ENCODE assay signal across 8 cellular contexts in the genomic region with DNA sequence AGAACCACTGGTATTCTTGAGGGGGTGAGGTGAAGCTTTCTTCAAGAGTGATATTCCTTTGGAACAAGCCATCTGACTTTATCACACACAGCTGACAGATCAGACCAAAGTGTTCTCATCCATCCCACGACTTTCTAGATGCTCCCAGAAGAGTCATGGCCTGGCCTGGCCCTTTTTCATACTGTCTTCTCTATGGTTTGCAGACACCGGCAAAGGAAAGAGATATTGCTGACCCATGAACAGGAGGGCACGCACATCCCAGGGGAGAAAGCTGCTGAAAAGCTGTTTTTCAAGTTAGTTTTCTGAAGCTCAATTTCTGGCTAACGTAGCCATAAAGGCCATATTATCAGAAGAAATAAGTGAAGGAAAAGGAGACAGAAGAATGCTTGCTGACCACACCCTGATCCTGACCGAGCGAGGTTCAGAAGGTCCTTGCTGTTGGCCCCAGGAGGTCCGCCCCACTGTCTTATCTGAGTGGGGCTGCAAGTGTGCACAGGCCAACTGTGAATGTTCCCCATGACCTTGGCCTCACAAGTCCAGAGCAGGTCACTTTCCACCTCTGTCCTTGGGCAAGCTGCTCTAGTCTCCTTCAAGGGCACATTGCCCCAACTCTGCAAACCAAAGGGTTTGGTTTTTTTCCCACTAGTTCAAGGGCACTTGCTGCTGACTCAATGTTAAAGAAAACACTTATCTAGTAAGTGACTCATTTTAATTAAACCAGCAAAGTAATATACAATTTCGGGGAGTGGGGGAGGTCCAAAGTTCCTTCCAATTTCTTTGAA. TPM values are rescaled to one million over a fixed set of nuclear protein-coding genes. Genes with fewer than 3 reads are reported as not detected.
A peak's percentile ranks its signal among the peaks of the same experiment; 100 is the strongest.
DNase-seq lines count a peak whose midpoint lies in the region; ATAC-seq, FAIRE-seq and TF ChIP-seq lines count a peak whose summit lies in the region.

No MANE protein-coding gene starts in this region.

- in situ Hi-C loops in transverse colon (cut with MboI; ENCODE audit: low pct_ligation_motif_present in 1 of 4, low pct_unique_long_range_greater_than_20kb in 1 of 4, low sequenced_read_pairs in 3 of 4), result loop anchor here in 1 of 4 donors (25.0 kb wide), 1 partner anchor 331 kb away; a partner anchor contains a TSS

- 38 to 69% methylated on average over 5 to 8 of the region's 8 CpGs for WGBS in transverse colon (ENCODE audit: low coverage in 1 of 2), 2 donors

- no peak for TF ChIP-seq EP300 in transverse colon (IDR thresholded peaks at IDR 0.05; ENCODE audit: low read depth)

- no peak for ATAC-seq in Right ventricle myocardium inferior
- ATAC-seq in Right ventricle myocardium superior (ENCODE audit: poor library complexity), result no peak
- ATAC-seq in mucosa of descending colon, result no peak

- H3K4me3 ChIP-seq in mucosa of descending colon (no peak overlapping the region), transverse colon (peak overlapping the region in 2 of 4 donors; percentile 84 to 85)

- H3K9me3 ChIP-seq in mucosa of descending colon, result no peaks in the 10 kb centered on the region
- no peaks in the 10 kb centered on the region for H3K9me3 ChIP-seq in transverse colon

- DNase-seq in Right ventricle myocardium inferior (ENCODE audit: missing footprints), result peak; percentile 39
- no peak for DNase-seq in Right ventricle myocardium superior
- peak in 2 of 3 donors; percentile 45 to 47 for DNase-seq in mucosa of descending colon
- peak; percentile 30 for DNase-seq in transverse colon
- DNase-seq in NCI-H1092 treated with DMSO at 0.1 percent for 48 hours (lab: John Stamatoyannopoulos, UW), result no peak
- DNase-seq in urothelium cell line (ENCODE audit: low spot score), result no peak
- no peak for DNase-seq in SIG-M5 treated with dmso at 0.1 percent for 504 hours (lab: John Stamatoyannopoulos, UW; ENCODE audit: unreplicated experiment)

- TF ChIP-seq POLR2A in transverse colon (IDR thresholded peaks at IDR 0.05), result no peak

- H3K4me1 ChIP-seq in mucosa of descending colon (ENCODE audit: low read depth), result peaks cover 37% of the 10 kb centered on the region
- H3K4me1 ChIP-seq in transverse colon, result peaks cover 35 to 74% (median 54%) of the 10 kb centered on the region in 4 donors

- TF ChIP-seq CTCF in mucosa of descending colon (IDR thresholded peaks at IDR 0.05), result no peak
- no peak for TF ChIP-seq CTCF in transverse colon (IDR thresholded peaks at IDR 0.05)

- no peak for FAIRE-seq in urothelium cell line (lab: Jason Lieb, UNC)

- H3K27ac ChIP-seq in angular gyrus (ENCODE audit: low read depth, low read length), result peak overlapping the region; percentile 82
- peak overlapping the region; percentile 92 to 98 (median 96) for H3K27ac ChIP-seq in transverse colon

- H3K27me3 ChIP-seq in transverse colon, result no peaks in the 10 kb centered on the region

- intact Hi-C loops in Right ventricle myocardium inferior (cut with DNase I) (loop anchor here (2.0 to 10.0 kb wide), 2 partner anchors 17 to 239 kb away; no protein-coding TSS in a partner anchor), Right ventricle myocardium superior (cut with DNase I) (loop anchor here (10.0 kb wide), 1 partner anchor 199 kb away; no protein-coding TSS in a partner anchor), mucosa of descending colon (cut with DNase I, micrococcal nuclease) (no loop called here), transverse colon (cut with DNase I; ENCODE audit: low total_unique reads) (loop anchor here (10.0 kb wide), 1 partner anchor 209 kb away; no protein-coding TSS in a partner anchor)

- no peaks in the 10 kb centered on the region for H3K36me3 ChIP-seq in mucosa of descending colon (ENCODE audit: low read depth)
- no peaks in the 10 kb centered on the region for H3K36me3 ChIP-seq in transverse colon

RNA-seq across cellular contexts. Expression of a gene that starts 2.0 kb away (rescaled TPM):
- total RNA-seq in Right ventricle myocardium inferior (135 TPM), Right ventricle myocardium superior (143 TPM), mucosa of descending colon (10 to 100 TPM; 29.8 to 37.9 (median 36.9) TPM), transverse colon (10 to 100 TPM; 30.3 to 64.7 (median 51.6) TPM)

RNA-seq across cellular contexts. Expression of a gene that starts 26.0 kb away (rescaled TPM):
- total RNA-seq in Right ventricle myocardium inferior, result 0.14 TPM
- total RNA-seq in Right ventricle myocardium superior, result 0.30 TPM
- total RNA-seq in mucosa of descending colon, result under 1 TPM in 1 of 3 donors, not detected in 2; 0.22 TPM
- total RNA-seq in transverse colon, result under 1 TPM in 1 of 4 donors, not detected in 3; 0.16 TPM

Comparison
In these comparisons a context has a peak if more than half of its experiments do, and no peak if none do; other contexts are left out.
1. DNase-seq: peak in Right ventricle myocardium inferior (single experiment), mucosa of descending colon (2 of 3) and transverse colon (single experiment); none in Right ventricle myocardium superior (single experiment), NCI-H1092 treated with DMSO at 0.1 percent for 48 hours (single experiment), urothelium cell line (single experiment) and SIG-M5 treated with dmso at 0.1 percent for 504 hours (single experiment).
2. intact Hi-C loops: an anchor here in Right ventricle myocardium inferior (2.0 to 10.0 kb wide), Right ventricle myocardium superior (10.0 kb wide) and transverse colon (10.0 kb wide); none called in mucosa of descending colon.